8 cellular contexts compared by ENCODE assay signal in genomic region chr4:25767877-25768475, GRCh38.
DNase-seq lines count a peak whose midpoint lies in the region; TF ChIP-seq lines count a peak whose summit lies in the region.

No MANE protein-coding gene starts in this region.

- no peaks in the 10 kb centered on the region for H3K36me3 ChIP-seq in breast epithelium

- H3K27ac ChIP-seq in breast epithelium = no peak overlapping the region

- no peak overlapping the region for H3K4me3 ChIP-seq in breast epithelium

- TF ChIP-seq POLR2A in breast epithelium (IDR thresholded peaks at IDR 0.05) = no peak

- no peaks in the 10 kb centered on the region for H3K9me3 ChIP-seq in breast epithelium

- intact Hi-C loops in breast epithelium (cut with DNase I; ENCODE audit: low total_unique reads) = loop anchor here (5.0 kb wide), 2 partner anchors 326 to 469 kb away; no protein-coding TSS in a partner anchor

- TF ChIP-seq CTCF in breast epithelium (IDR thresholded peaks at IDR 0.05) = peak in 2 of 3 donors; percentile 49 to 60

- no peaks in the 10 kb centered on the region for H3K27me3 ChIP-seq in breast epithelium

- DNase-seq in NCI-H446 (lab: John Stamatoyannopoulos, UW) (peak; percentile 38 to 59), NCI-H446 treated with DMSO at 0.1 percent for 48 hours (lab: John Stamatoyannopoulos, UW) (no peak), HUDEP-2 (lab: John Stamatoyannopoulos, UW; ENCODE audit: unreplicated experiment in 76 of 76) (peak in 43 of 76 experiments; percentile 0 to 48 (median 14)), NOMO-1 treated with DMSO at 0.1 percent for 48 hours (lab: John Stamatoyannopoulos, UW; ENCODE audit: unreplicated experiment) (peak; percentile 24), breast epithelium (ENCODE audit: low spot score in 2 of 2) (peak in 1 of 2 donors; percentile 30), islet precursor cell (peak; percentile 71), superior temporal gyrus (ENCODE audit: extremely low spot score) (peak; percentile 91), germinal center (ENCODE audit: low spot score) (no peak)

- no peaks in the 10 kb centered on the region for H3K4me1 ChIP-seq in breast epithelium

Comparison
In these comparisons a context has a peak if more than half of its experiments do, and no peak if none do; other contexts are left out.
1. DNase-seq: peak in NCI-H446 (2 of 2), HUDEP-2 (43 of 76), NOMO-1 treated with DMSO at 0.1 percent for 48 hours (single experiment), islet precursor cell (single experiment) and superior temporal gyrus (single experiment); none in NCI-H446 treated with DMSO at 0.1 percent for 48 hours (single experiment) and germinal center (single experiment).